1 cellular context compared by ENCODE assay signal in genomic region chr2:39024833-39025232, GRCh38.
A peak's percentile ranks its signal among the peaks of the same experiment; 100 is the strongest.
TF ChIP-seq lines count a peak whose summit lies in the region.

No MANE protein-coding gene starts in this region.

TF ChIP-seq in IMR-90, 13 proteins besides CTCF, POLR2A, EP300 and RAD21:
- TF ChIP-seq FOS (IDR thresholded peaks at IDR 0.05; ENCODE audit: low read depth, low read length) (0 out of 2 replicates have a peak, but pooled peaks have one; percentile 9), SMC3 (IDR thresholded peaks at IDR 0.05; ENCODE audit: low read depth, low read length) (no peak)
